In genomic region chr20:51077601-51078000, GRCh38 we compare ENCODE assay signal across 21 cellular contexts. TPM values are rescaled to one million over a fixed set of nuclear protein-coding genes. Genes with fewer than 3 reads are reported as not detected.
DNase-seq lines count a peak whose midpoint lies in the region; ATAC-seq, FAIRE-seq and TF ChIP-seq lines count a peak whose summit lies in the region.
"Had no signal": no experiment of that assay in that cellular context is flagged by ENCODE, and none has a peak within 500 bp of the region (broad histone marks: within the 10 kb centered on the region; RNA-seq: fewer than 3 reads in every experiment).

No MANE protein-coding gene starts in this region.

- DNase-seq in GM23338 (ENCODE audit: low spot score): no peak
- no peak for DNase-seq in HTR-8/SVneo (ENCODE audit: insufficient read length, low spot score)
- no peak for DNase-seq in astrocyte (ENCODE audit: low read depth)
- DNase-seq in activated CD8-positive, alpha-beta T cell treated with anti-CD3 and anti-CD28 coated beads, Interleukin-2, amount 10 ng/mL, durations not matched to agents 7 days and 5 days: no peak
- no peak for DNase-seq in NCI-H526 (lab: John Stamatoyannopoulos, UW)
- no peak for DNase-seq in stimulated activated naive CD8-positive, alpha-beta T cell treated with anti-CD3 and anti-CD28 coated beads, Interleukin-15, Interleukin-2, amounts not matched to agents 100 U/mL and 50 U/mL, for 24 hours
- DNase-seq: ACHN, DMS79, Kasumi-1, NCI-H2107, PC-9 had no signal

- H3K36me3 Mint-ChIP-seq in GM23338 (ENCODE audit: low read depth) (no peaks in the 10 kb centered on the region), astrocyte (ENCODE audit: low read depth, unreplicated experiment) (peaks cover 4% of the 10 kb centered on the region)
- H3K36me3 Mint-ChIP-seq in activated CD8-positive, alpha-beta T cell treated with anti-CD3 and anti-CD28 coated beads, Interleukin-2, amount 10 ng/mL, durations not matched to agents 7 days and 5 days (ENCODE audit: low read depth): no peaks in the 10 kb centered on the region
- H3K36me3 Mint-ChIP-seq: IgD-negative memory B cell had no signal

- H4K20me1 ChIP-seq in GM23338 (replicated peaks; ENCODE audit: insufficient read depth) (no peaks in the 10 kb centered on the region), astrocyte (ENCODE audit: insufficient read depth, low read length) (no peaks in the 10 kb centered on the region), neural cell (ENCODE audit: insufficient read depth) (no peaks in the 10 kb centered on the region)

- H3K36me3 ChIP-seq in GM23338 (ENCODE audit: insufficient read depth) (no peaks in the 10 kb centered on the region), astrocyte (ENCODE audit: insufficient read depth, low read length) (no peaks in the 10 kb centered on the region), neural cell (ENCODE audit: insufficient read depth, low read length) (no peaks in the 10 kb centered on the region)
- H3K36me3 ChIP-seq: SJCRH30 had no signal

- H2AFZ ChIP-seq in GM23338 (peak overlapping the region; percentile 92; the same call in 1 of the 2 replicates), astrocyte (ENCODE audit: low read depth, low read length) (no peak overlapping the region), neural cell (ENCODE audit: low read depth, low read length) (no peak overlapping the region)
- H2AFZ ChIP-seq: PC-9 had no signal

- no peak overlapping the region for H3K27ac Mint-ChIP-seq in GM23338
- no peak overlapping the region for H3K27ac Mint-ChIP-seq in astrocyte (ENCODE audit: unreplicated experiment)
- H3K27ac Mint-ChIP-seq in activated CD8-positive, alpha-beta T cell treated with anti-CD3 and anti-CD28 coated beads, Interleukin-2, amount 10 ng/mL, durations not matched to agents 7 days and 5 days: no peak overlapping the region
- H3K27ac Mint-ChIP-seq: IgD-negative memory B cell; T-helper 1 cell treated with Interleukin-12 subunit alpha and Interleukin-12 subunit beta and Interleukin-4 antibody, amounts not matched to agents 30 μg/mL and 1 μg/mL, for 36 hours had no signal

- H3K27me3 Mint-ChIP-seq in GM23338 (ENCODE audit: insufficient read depth, low read depth, poor library complexity) (peaks cover 8% of the 10 kb centered on the region), astrocyte (ENCODE audit: low read depth, unreplicated experiment) (peaks cover 64% of the 10 kb centered on the region)
- H3K27me3 Mint-ChIP-seq in activated CD8-positive, alpha-beta T cell treated with anti-CD3 and anti-CD28 coated beads, Interleukin-2, amount 10 ng/mL, durations not matched to agents 7 days and 5 days (ENCODE audit: low read depth): peaks cover 18% of the 10 kb centered on the region

- H3K27ac ChIP-seq in GM23338 (ENCODE audit: low read depth) (no peak overlapping the region), astrocyte (ENCODE audit: low read depth, low read length) (no peak overlapping the region), neural cell (ENCODE audit: low read length) (peak overlapping the region; percentile 70)
- H3K27ac ChIP-seq: C4-2B, HL-60, PC-9, RWPE1, SJCRH30 had no signal

- no peaks in the 10 kb centered on the region for H3F3A ChIP-seq in GM23338 (replicated peaks; ENCODE audit: low read depth)
- peaks cover 4% of the 10 kb centered on the region for H3F3A ChIP-seq in neural cell (ENCODE audit: insufficient read depth, low read length, poor library complexity, severe bottlenecking)

- H3K79me2 ChIP-seq in GM23338 (replicated peaks; ENCODE audit: insufficient read depth) (no peaks in the 10 kb centered on the region), astrocyte (ENCODE audit: insufficient read depth, low read length) (no peaks in the 10 kb centered on the region), neural cell (replicated peaks; ENCODE audit: insufficient read depth, low read length) (no peaks in the 10 kb centered on the region)

- CTCF ChIA-PET in activated CD8-positive, alpha-beta T cell treated with anti-CD3 and anti-CD28 coated beads, Interleukin-2, amount 10 ng/mL, durations not matched to agents 7 days and 5 days (lab: Charles Lee): no interaction called here

- H3K9me2 ChIP-seq in GM23338 (ENCODE audit: insufficient read depth) (no peaks in the 10 kb centered on the region), neural cell (ENCODE audit: insufficient read depth, low read length) (no peaks in the 10 kb centered on the region)

- peak; percentile 87 for TF ChIP-seq EP300 in neural cell (conservative IDR thresholded peaks at IDR 0.05; ENCODE audit: poor library complexity, severe bottlenecking)

- H3K9me3 Mint-ChIP-seq in GM23338: 0 out of 3 replicates have a peak, but pooled peaks cover 3% of the 10 kb centered on the region
- H3K9me3 Mint-ChIP-seq in astrocyte (ENCODE audit: unreplicated experiment): peaks cover 4% of the 10 kb centered on the region
- H3K9me3 Mint-ChIP-seq in activated CD8-positive, alpha-beta T cell treated with anti-CD3 and anti-CD28 coated beads, Interleukin-2, amount 10 ng/mL, durations not matched to agents 7 days and 5 days (ENCODE audit: insufficient read depth): no peaks in the 10 kb centered on the region
- H3K9me3 Mint-ChIP-seq: T-helper 1 cell treated with Interleukin-12 subunit alpha and Interleukin-12 subunit beta and Interleukin-4 antibody, amounts not matched to agents 30 μg/mL and 1 μg/mL, for 36 hours had no signal

- ATAC-seq in GM23338 (no peak), GM19328 (IDR thresholded peaks at IDR 0.05; ENCODE audit: unreplicated experiment) (no peak)
- ATAC-seq in activated CD8-positive, alpha-beta T cell treated with anti-CD3 and anti-CD28 coated beads, Interleukin-2, amount 10 ng/mL, durations not matched to agents 7 days and 5 days: no peak
- ATAC-seq in stimulated activated naive CD8-positive, alpha-beta T cell treated with anti-CD3 and anti-CD28 coated beads, Interleukin-15, Interleukin-2, amounts not matched to agents 100 U/mL and 50 U/mL, for 24 hours: no peak

- H3K4me1 Mint-ChIP-seq in GM23338 (peaks cover 16% of the 10 kb centered on the region), astrocyte (ENCODE audit: low read depth, unreplicated experiment) (peaks cover 3% of the 10 kb centered on the region)
- H3K4me1 Mint-ChIP-seq in activated CD8-positive, alpha-beta T cell treated with anti-CD3 and anti-CD28 coated beads, Interleukin-2, amount 10 ng/mL, durations not matched to agents 7 days and 5 days (ENCODE audit: low read depth): no peaks in the 10 kb centered on the region

- POLR2A ChIA-PET in activated CD8-positive, alpha-beta T cell treated with anti-CD3 and anti-CD28 coated beads, Interleukin-2, amount 10 ng/mL, durations not matched to agents 7 days and 5 days (lab: Charles Lee): no interaction called here

- peaks cover 13% of the 10 kb centered on the region for H3K4me1 ChIP-seq in GM23338 (ENCODE audit: insufficient read depth)
- H3K4me1 ChIP-seq in astrocyte (ENCODE audit: insufficient read depth, low read length): no peaks in the 10 kb centered on the region
- H3K4me1 ChIP-seq: SJCRH30 had no signal

- no peaks in the 10 kb centered on the region for H3K27me3 ChIP-seq in GM23338 (ENCODE audit: insufficient read depth)
- peaks cover 55% of the 10 kb centered on the region for H3K27me3 ChIP-seq in astrocyte (ENCODE audit: insufficient read depth, low read length)
- no peaks in the 10 kb centered on the region for H3K27me3 ChIP-seq in neural cell (ENCODE audit: insufficient read depth, low read depth, low read length)

- H3K9me3 ChIP-seq in astrocyte (ENCODE audit: insufficient read depth, low read depth, low read length) (no peaks in the 10 kb centered on the region), neural cell (ENCODE audit: low read length) (no peaks in the 10 kb centered on the region)
- H3K9me3 ChIP-seq: SJCRH30 had no signal

- TF ChIP-seq CTCF in GM23338 (conservative IDR thresholded peaks at IDR 0.05; ENCODE audit: low read depth in 2 of 2) (no peak), astrocyte (IDR thresholded peaks at IDR 0.05; ENCODE audit: insufficient read depth, low read depth, low read length) (no peak), neural cell (IDR thresholded peaks at IDR 0.05; ENCODE audit: poor library complexity, severe bottlenecking) (no peak)

- no peak for TF ChIP-seq RAD21 in neural cell (conservative IDR thresholded peaks at IDR 0.05)

- H3K4me3 ChIP-seq in GM23338: no peak overlapping the region
- H3K4me3 ChIP-seq in astrocyte (ENCODE audit: insufficient read depth, low read depth, low read length): no peak overlapping the region
- H3K4me3 ChIP-seq in neural cell (ENCODE audit: low read length): peak overlapping the region; percentile 48
- H3K4me3 ChIP-seq: PC-9, SJCRH30 had no signal

- no peak overlapping the region for H3K9ac ChIP-seq in astrocyte (ENCODE audit: low read length)
- peak overlapping the region; percentile 26 for H3K9ac ChIP-seq in neural cell (ENCODE audit: low read length)

- peak; percentile 60 for FAIRE-seq in HTR-8/SVneo (lab: Jason Lieb, UNC)
- FAIRE-seq in astrocyte (lab: Jason Lieb, UNC): no peak
- FAIRE-seq: GM12892, GM18507 had no signal

- H3K4me3 Mint-ChIP-seq in GM23338 (no peak overlapping the region), astrocyte (ENCODE audit: unreplicated experiment) (no peak overlapping the region)
- no peak overlapping the region for H3K4me3 Mint-ChIP-seq in activated CD8-positive, alpha-beta T cell treated with anti-CD3 and anti-CD28 coated beads, Interleukin-2, amount 10 ng/mL, durations not matched to agents 7 days and 5 days
- H3K4me3 Mint-ChIP-seq: IgD-negative memory B cell; T-helper 1 cell treated with Interleukin-12 subunit alpha and Interleukin-12 subunit beta and Interleukin-4 antibody, amounts not matched to agents 30 μg/mL and 1 μg/mL, for 36 hours had no signal

- H3K4me2 ChIP-seq in GM23338 (0 out of 2 replicates have a peak overlapping the region, but pooled peaks have one; percentile 15), astrocyte (ENCODE audit: low read length) (peak overlapping the region; percentile 18), neural cell (ENCODE audit: low read length) (peak overlapping the region; percentile 34)
- H3K4me2 ChIP-seq: PC-9 had no signal

TF ChIP-seq in GM23338, 12 proteins besides CTCF, POLR2A, EP300 and RAD21 (continues in another document):
- no peak for TF ChIP-seq STAT1 (IDR thresholded peaks at IDR 0.05; ENCODE audit: unreplicated experiment)

RNA-seq across cellular contexts. Expression of gene KCNG1, which starts 54.7 kb away (rescaled TPM):
- 26.3 and 31.0 TPM in 2 replicates for total RNA-seq in GM23338 (2014; rRNA removed; shearing (Covaris generic))
- polyA plus RNA-seq in GM23338 (2016; fragmentation: Nextera tagmentation; extraction: Ambion mirVana) (6.6 and 8.1 TPM in 2 replicates), neural cell (1.7 and 2.1 TPM in 2 replicates)
- total RNA-seq in astrocyte: 45.5 and 45.9 TPM in 2 replicates
- polyA minus RNA-seq in neural cell: 2.2 and 2.4 TPM in 2 replicates
- total RNA-seq in activated CD8-positive, alpha-beta T cell treated with anti-CD3 and anti-CD28 coated beads, Interleukin-2, amount 10 ng/mL, durations not matched to agents 7 days and 5 days: not detected
- total RNA-seq: PC-9 had no signal

Comparison
In these comparisons a context has a peak if more than half of its experiments do, and no peak if none do; other contexts are left out.
1. RNA of gene KCNG1, which starts 54.7 kb away (total RNA-seq): 45.5 to 45.9 TPM in astrocyte and 26.3 to 31.0 TPM in GM23338; not detected in activated CD8-positive, alpha-beta T cell treated with anti-CD3 and anti-CD28 coated beads, Interleukin-2, amount 10 ng/mL, durations not matched to agents 7 days and 5 days; every median in the first group is over 10 times any median in the second.
2. Peak in every context shown above with its lines, with median percentiles within 50 percentile points of each other: H3K4me2 ChIP-seq.